26 cellular contexts compared by ENCODE assay signal in the genomic region with DNA sequence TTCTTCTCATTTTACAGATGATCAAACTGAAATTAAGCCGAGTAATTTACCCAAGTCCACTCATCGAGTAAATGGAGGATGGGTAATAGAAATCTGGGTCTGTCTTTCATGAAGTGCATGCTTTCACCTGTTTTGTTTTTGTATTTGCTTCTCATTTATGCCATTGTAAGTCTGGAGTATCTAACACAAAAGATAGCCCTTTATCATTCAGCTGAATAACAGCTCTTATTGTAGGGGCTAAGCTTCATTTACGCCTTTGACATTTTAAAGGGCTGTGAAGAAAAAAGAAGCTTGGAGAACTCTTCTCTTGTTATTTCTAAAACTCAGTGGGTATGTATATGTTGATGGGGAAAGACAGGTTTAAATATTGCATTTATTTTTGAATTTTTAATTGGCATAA.
"Had no signal": no experiment of that assay in that cellular context is flagged by ENCODE, and none has a peak within 500 bp of the region (broad histone marks: within the 10 kb centered on the region; RNA-seq: fewer than 3 reads in every experiment).

No MANE protein-coding gene starts in this region.

- H3K27me3 ChIP-seq: Peyer's patch, SJCRH30 had no signal

- H3K9me3 Mint-ChIP-seq: dendritic cell treated with granulocyte-macrophage colony-stimulating factor and Interleukin-4, amounts not matched to agents 40 ng/mL and 50 ng/mL, for 4 days had no signal

- H3K27me3 Mint-ChIP-seq: activated CD4-positive, alpha-beta memory T cell treated with anti-CD3 and anti-CD28 coated beads, Interleukin-2, amount 10 ng/mL, durations not matched to agents 7 days and 5 days; activated CD4-positive, alpha-beta T cell treated with anti-CD3 and anti-CD28 coated beads for 36 hours; activated naive CD8-positive, alpha-beta T cell; activated T-helper 17 cell treated with anti-CD3 and anti-CD28 coated beads, Interleukin-2, amount 50 U/mL, for 72 hours; dendritic cell treated with granulocyte-macrophage colony-stimulating factor and Interleukin-4, amounts not matched to agents 40 ng/mL and 50 ng/mL, for 4 days had no signal

- H3K36me3 ChIP-seq: Peyer's patch, SJCRH30, WERI-Rb-1 had no signal

- H3K9me2 ChIP-seq: SK-N-SH had no signal

- H3K36me3 Mint-ChIP-seq: activated naive CD8-positive, alpha-beta T cell had no signal

- H3K4me1 Mint-ChIP-seq: activated CD4-positive, alpha-beta memory T cell treated with anti-CD3 and anti-CD28 coated beads, Interleukin-2, amount 10 ng/mL, durations not matched to agents 7 days and 5 days; activated CD4-positive, alpha-beta T cell treated with anti-CD3 and anti-CD28 coated beads for 36 hours; activated T-helper 17 cell treated with anti-CD3 and anti-CD28 coated beads, Interleukin-2, amount 50 U/mL, for 72 hours had no signal

- H3K4me3 Mint-ChIP-seq: activated CD4-positive, alpha-beta memory T cell treated with anti-CD3 and anti-CD28 coated beads, Interleukin-2, amount 10 ng/mL, durations not matched to agents 7 days and 5 days; activated CD4-positive, alpha-beta T cell treated with anti-CD3 and anti-CD28 coated beads for 36 hours; activated naive CD4-positive, alpha-beta T cell treated with anti-CD3 and anti-CD28 coated beads for 36 hours; activated naive CD8-positive, alpha-beta T cell; activated T-helper 17 cell treated with anti-CD3 and anti-CD28 coated beads, Interleukin-2, amount 50 U/mL, for 72 hours; dendritic cell treated with granulocyte-macrophage colony-stimulating factor and Interleukin-4, amounts not matched to agents 40 ng/mL and 50 ng/mL, for 4 days had no signal

- H3K27ac ChIP-seq: Peyer's patch, RWPE1, SJCRH30, WERI-Rb-1 had no signal

- H3K4me2 ChIP-seq: SK-N-SH had no signal

- ATAC-seq: activated CD4-positive, alpha-beta T cell treated with anti-CD3 and anti-CD28 coated beads for 36 hours; activated T-helper 17 cell treated with anti-CD3 and anti-CD28 coated beads, Interleukin-2, amount 50 U/mL, for 72 hours had no signal

- H3K4me1 ChIP-seq: Peyer's patch, SJCRH30 had no signal

- H3K4me3 ChIP-seq: Peyer's patch, SJCRH30 had no signal

- DNase-seq: activated CD4-positive, alpha-beta memory T cell treated with anti-CD3 and anti-CD28 coated beads, Interleukin-2, amount 10 ng/mL, durations not matched to agents 7 days and 5 days; activated CD4-positive, alpha-beta T cell treated with anti-CD3 and anti-CD28 coated beads for 36 hours; activated CD4-positive, alpha-beta T cell treated with anti-CD3 and anti-CD28 coated beads, Interleukin-2, amount 50 U/mL, for 1 hour; activated gamma-delta T cell; activated naive CD4-positive, alpha-beta T cell treated with anti-CD3 and anti-CD28 coated beads for 36 hours; activated T-cell treated with anti-CD3 and anti-CD28 coated beads for 4 hours; activated T-cell treated with anti-CD3 and anti-CD28 coated beads, Interleukin-2, amount 50 U/mL, for 48 hours; cerebellar nuclear complex; Karpas-422; MM.1S; NCI-H1105; NCI-H2081; NCI-H2171 treated with DMSO at 0.1 percent for 48 hours; NCI-H226; NCI-H510A treated with DMSO at 0.1 percent for 48 hours; NCI-H82; Peyer's patch; Right ventricle myocardium superior; SJCRH30; SK-N-SH; T-helper 1 cell; WERI-Rb-1 had no signal

- H3K27ac Mint-ChIP-seq: activated CD4-positive, alpha-beta memory T cell treated with anti-CD3 and anti-CD28 coated beads, Interleukin-2, amount 10 ng/mL, durations not matched to agents 7 days and 5 days; activated CD4-positive, alpha-beta T cell treated with anti-CD3 and anti-CD28 coated beads for 36 hours; activated naive CD4-positive, alpha-beta T cell treated with anti-CD3 and anti-CD28 coated beads for 36 hours; activated naive CD8-positive, alpha-beta T cell; activated T-helper 17 cell treated with anti-CD3 and anti-CD28 coated beads, Interleukin-2, amount 50 U/mL, for 72 hours; dendritic cell treated with granulocyte-macrophage colony-stimulating factor and Interleukin-4, amounts not matched to agents 40 ng/mL and 50 ng/mL, for 4 days had no signal
